Comparison of ENCODE assay signal across 20 cellular contexts in the genomic region with DNA sequence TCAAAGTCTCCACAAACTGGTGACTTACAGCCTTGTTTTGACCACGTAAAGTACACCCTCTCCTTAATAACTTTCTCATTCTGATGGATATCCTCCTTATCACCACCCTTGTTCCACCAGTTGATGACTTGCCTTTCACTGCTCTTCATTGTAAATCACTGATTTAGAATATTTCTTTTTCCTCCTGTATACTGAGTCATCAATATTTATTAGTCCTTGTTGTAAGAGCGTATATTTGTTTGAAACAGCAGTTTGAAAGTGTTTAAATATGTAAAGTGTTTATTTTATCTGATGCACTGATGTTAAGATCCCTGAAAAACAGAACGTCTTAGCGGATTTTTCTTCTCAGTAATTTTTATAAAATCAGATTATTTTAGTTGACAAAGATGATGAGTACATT. TPM values are rescaled to one million over a fixed set of nuclear protein-coding genes. Genes with fewer than 3 reads are reported as not detected.
DNase-seq lines count a peak whose midpoint lies in the region; ATAC-seq and TF ChIP-seq lines count a peak whose summit lies in the region.
"Had no signal": no experiment of that assay in that cellular context is flagged by ENCODE, and none has a peak within 500 bp of the region (broad histone marks: within the 10 kb centered on the region; RNA-seq: fewer than 3 reads in every experiment).

No MANE protein-coding gene starts in this region.

- TF ChIP-seq POLR2A in erythroblast (IDR thresholded peaks at IDR 0.05; ENCODE audit: low read length) = no peak

- TF ChIP-seq CTCF in GM23338 (conservative IDR thresholded peaks at IDR 0.05; ENCODE audit: low read depth in 2 of 2) = no peak
- no peak for TF ChIP-seq CTCF in WTC11 (IDR thresholded peaks at IDR 0.05)
- no peak for TF ChIP-seq CTCF in nephron progenitor cell (IDR thresholded peaks at IDR 0.05)

- no peaks in the 10 kb centered on the region for H3K27me3 Mint-ChIP-seq in GM23338 (ENCODE audit: insufficient read depth, low read depth, poor library complexity)
- no peaks in the 10 kb centered on the region for H3K27me3 Mint-ChIP-seq in WTC11 (ENCODE audit: low read depth)
- no peaks in the 10 kb centered on the region for H3K27me3 Mint-ChIP-seq in nephron progenitor cell (ENCODE audit: low read depth, poor library complexity)
- no peaks in the 10 kb centered on the region for H3K27me3 Mint-ChIP-seq in immature natural killer cell (ENCODE audit: low read depth in 3 of 3)

- H4K20me1 ChIP-seq in GM23338 (replicated peaks; ENCODE audit: insufficient read depth) = no peaks in the 10 kb centered on the region; the same call in 1 of the 2 replicates

- H3K4me2 ChIP-seq in GM23338 = no peak overlapping the region
- H3K4me2 ChIP-seq: KMS-11 had no signal

- ATAC-seq in GM23338 (no peak), WTC11 (no peak)
- ATAC-seq: HCT116 had no signal

- peaks cover 31% of the 10 kb centered on the region for H3K79me2 ChIP-seq in GM23338 (replicated peaks; ENCODE audit: insufficient read depth)

- POLR2A ChIA-PET in WTC11 (lab: Charles Lee) = no interaction called here

- no peak overlapping the region for H2AFZ ChIP-seq in GM23338

- 0 out of 2 replicates have a peak, but pooled peaks cover 4% of the 10 kb centered on the region for H3F3A ChIP-seq in GM23338 (replicated peaks; ENCODE audit: low read depth)

- H3K9me3 Mint-ChIP-seq in GM23338 (no peaks in the 10 kb centered on the region), WTC11 (no peaks in the 10 kb centered on the region), nephron progenitor cell (no peaks in the 10 kb centered on the region), immature natural killer cell (no peaks in the 10 kb centered on the region)
- H3K9me3 Mint-ChIP-seq: CD14-positive monocyte had no signal

- no peak overlapping the region for H3K4me3 ChIP-seq in GM23338
- H3K4me3 ChIP-seq: SJCRH30 had no signal

- H3K36me3 ChIP-seq in GM23338 (ENCODE audit: insufficient read depth) = peaks cover 11% of the 10 kb centered on the region

- H3K4me1 ChIP-seq in GM23338 (ENCODE audit: insufficient read depth) = peaks cover 8% of the 10 kb centered on the region; the same call in 1 of the 2 replicates
- H3K4me1 ChIP-seq: SJCRH30 had no signal

- H3K9me2 ChIP-seq in GM23338 (ENCODE audit: insufficient read depth) = no peaks in the 10 kb centered on the region

- H3K27me3 ChIP-seq in GM23338 (ENCODE audit: insufficient read depth) = no peaks in the 10 kb centered on the region
- H3K27me3 ChIP-seq: SJCRH30 had no signal

- CTCF ChIA-PET in WTC11 (lab: Charles Lee) = no interaction called here

- H3K27ac Mint-ChIP-seq in GM23338 = 0 out of 2 replicates have a peak overlapping the region, but pooled peaks have one; percentile 24
- peak overlapping the region; percentile 73 for H3K27ac Mint-ChIP-seq in WTC11
- H3K27ac Mint-ChIP-seq in nephron progenitor cell = peak overlapping the region; percentile 1
- H3K27ac Mint-ChIP-seq in immature natural killer cell = peak overlapping the region in 2 of 6 donors; percentile 5 to 52
- H3K27ac Mint-ChIP-seq: CD14-positive monocyte had no signal

- H3K36me3 Mint-ChIP-seq in GM23338 (ENCODE audit: low read depth) = peaks cover 23% of the 10 kb centered on the region
- H3K36me3 Mint-ChIP-seq in WTC11 = peaks cover 20% of the 10 kb centered on the region
- peaks cover 25% of the 10 kb centered on the region for H3K36me3 Mint-ChIP-seq in nephron progenitor cell (ENCODE audit: low read depth)
- H3K36me3 Mint-ChIP-seq in immature natural killer cell = peaks cover 13 to 17% (median 15%) of the 10 kb centered on the region in 3 donors

- DNase-seq in GM23338 (ENCODE audit: low spot score) (no peak), WTC11 (ENCODE audit: low spot score) (no peak), erythroblast (lab: John Stamatoyannopoulos, UW) (peak; percentile 7 to 17), nephron progenitor cell (no peak), NCI-H2081 treated with DMSO at 0.1 percent for 48 hours (lab: John Stamatoyannopoulos, UW) (no peak), immature natural killer cell (no peak), amygdala (lab: John Stamatoyannopoulos, UW) (no peak)
- no peak for DNase-seq in stimulated activated CD4-positive, alpha-beta T cell treated with anti-CD3 and anti-CD28 coated beads, Interleukin-4, amount 100 ng/mL, for 24 hours
- DNase-seq: AML-193, Caco-2, GDM1, GOT3, NCI-H1436, NCI-H1930, NCI-H2171, NCI-H526, SJCRH30 had no signal

- peaks cover 13% of the 10 kb centered on the region for H3K4me1 Mint-ChIP-seq in GM23338
- peaks cover 13% of the 10 kb centered on the region for H3K4me1 Mint-ChIP-seq in WTC11
- H3K4me1 Mint-ChIP-seq in nephron progenitor cell = peaks cover 22% of the 10 kb centered on the region
- peaks cover 16 to 39% of the 10 kb centered on the region in 2 donors for H3K4me1 Mint-ChIP-seq in immature natural killer cell

- no peak overlapping the region for H3K27ac ChIP-seq in GM23338 (ENCODE audit: low read depth)
- H3K27ac ChIP-seq: KMS-11, SJCRH30 had no signal

- H3K4me3 Mint-ChIP-seq in GM23338 (peak overlapping the region; percentile 25; the same call in 1 of the 3 replicates), WTC11 (0 out of 2 replicates have a peak overlapping the region, but pooled peaks have one; percentile 2), nephron progenitor cell (peak overlapping the region; percentile 39), immature natural killer cell (no peak overlapping the region)
- H3K4me3 Mint-ChIP-seq: CD14-positive monocyte had no signal

TF ChIP-seq in GM23338, 12 proteins besides CTCF, POLR2A, EP300 and RAD21 (continues in another document):
- TF ChIP-seq EZH2 (IDR thresholded peaks at IDR 0.05; ENCODE audit: low read depth, unreplicated experiment) = no peak
- TF ChIP-seq NANOG (IDR thresholded peaks at IDR 0.05; ENCODE audit: borderline replicate concordance) = no peak

TF ChIP-seq in WTC11, 78 proteins besides CTCF, POLR2A, EP300 and RAD21:
- TF ChIP-seq, protein P1, sequence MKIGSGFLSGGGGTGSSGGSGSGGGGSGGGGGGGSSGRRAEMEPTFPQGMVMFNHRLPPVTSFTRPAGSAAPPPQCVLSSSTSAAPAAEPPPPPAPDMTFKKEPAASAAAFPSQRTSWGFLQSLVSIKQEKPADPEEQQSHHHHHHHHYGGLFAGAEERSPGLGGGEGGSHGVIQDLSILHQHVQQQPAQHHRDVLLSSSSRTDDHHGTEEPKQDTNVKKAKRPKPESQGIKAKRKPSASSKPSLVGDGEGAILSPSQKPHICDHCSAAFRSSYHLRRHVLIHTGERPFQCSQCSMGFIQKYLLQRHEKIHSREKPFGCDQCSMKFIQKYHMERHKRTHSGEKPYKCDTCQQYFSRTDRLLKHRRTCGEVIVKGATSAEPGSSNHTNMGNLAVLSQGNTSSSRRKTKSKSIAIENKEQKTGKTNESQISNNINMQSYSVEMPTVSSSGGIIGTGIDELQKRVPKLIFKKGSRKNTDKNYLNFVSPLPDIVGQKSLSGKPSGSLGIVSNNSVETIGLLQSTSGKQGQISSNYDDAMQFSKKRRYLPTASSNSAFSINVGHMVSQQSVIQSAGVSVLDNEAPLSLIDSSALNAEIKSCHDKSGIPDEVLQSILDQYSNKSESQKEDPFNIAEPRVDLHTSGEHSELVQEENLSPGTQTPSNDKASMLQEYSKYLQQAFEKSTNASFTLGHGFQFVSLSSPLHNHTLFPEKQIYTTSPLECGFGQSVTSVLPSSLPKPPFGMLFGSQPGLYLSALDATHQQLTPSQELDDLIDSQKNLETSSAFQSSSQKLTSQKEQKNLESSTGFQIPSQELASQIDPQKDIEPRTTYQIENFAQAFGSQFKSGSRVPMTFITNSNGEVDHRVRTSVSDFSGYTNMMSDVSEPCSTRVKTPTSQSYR (CRISPR knock-in tag; IDR thresholded peaks at IDR 0.05) = no peak
- TF ChIP-seq, protein P2, sequence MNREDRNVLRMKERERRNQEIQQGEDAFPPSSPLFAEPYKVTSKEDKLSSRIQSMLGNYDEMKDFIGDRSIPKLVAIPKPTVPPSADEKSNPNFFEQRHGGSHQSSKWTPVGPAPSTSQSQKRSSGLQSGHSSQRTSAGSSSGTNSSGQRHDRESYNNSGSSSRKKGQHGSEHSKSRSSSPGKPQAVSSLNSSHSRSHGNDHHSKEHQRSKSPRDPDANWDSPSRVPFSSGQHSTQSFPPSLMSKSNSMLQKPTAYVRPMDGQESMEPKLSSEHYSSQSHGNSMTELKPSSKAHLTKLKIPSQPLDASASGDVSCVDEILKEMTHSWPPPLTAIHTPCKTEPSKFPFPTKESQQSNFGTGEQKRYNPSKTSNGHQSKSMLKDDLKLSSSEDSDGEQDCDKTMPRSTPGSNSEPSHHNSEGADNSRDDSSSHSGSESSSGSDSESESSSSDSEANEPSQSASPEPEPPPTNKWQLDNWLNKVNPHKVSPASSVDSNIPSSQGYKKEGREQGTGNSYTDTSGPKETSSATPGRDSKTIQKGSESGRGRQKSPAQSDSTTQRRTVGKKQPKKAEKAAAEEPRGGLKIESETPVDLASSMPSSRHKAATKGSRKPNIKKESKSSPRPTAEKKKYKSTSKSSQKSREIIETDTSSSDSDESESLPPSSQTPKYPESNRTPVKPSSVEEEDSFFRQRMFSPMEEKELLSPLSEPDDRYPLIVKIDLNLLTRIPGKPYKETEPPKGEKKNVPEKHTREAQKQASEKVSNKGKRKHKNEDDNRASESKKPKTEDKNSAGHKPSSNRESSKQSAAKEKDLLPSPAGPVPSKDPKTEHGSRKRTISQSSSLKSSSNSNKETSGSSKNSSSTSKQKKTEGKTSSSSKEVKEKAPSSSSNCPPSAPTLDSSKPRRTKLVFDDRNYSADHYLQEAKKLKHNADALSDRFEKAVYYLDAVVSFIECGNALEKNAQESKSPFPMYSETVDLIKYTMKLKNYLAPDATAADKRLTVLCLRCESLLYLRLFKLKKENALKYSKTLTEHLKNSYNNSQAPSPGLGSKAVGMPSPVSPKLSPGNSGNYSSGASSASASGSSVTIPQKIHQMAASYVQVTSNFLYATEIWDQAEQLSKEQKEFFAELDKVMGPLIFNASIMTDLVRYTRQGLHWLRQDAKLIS (CRISPR knock-in tag; IDR thresholded peaks at IDR 0.05; ENCODE audit: borderline replicate concordance) = no peak

RNA-seq across cellular contexts. Expression of a gene that starts 34.2 kb away (rescaled TPM):
- total RNA-seq in GM23338 (2014; rRNA removed; shearing (Covaris generic)) = 18.0 and 21.3 TPM in 2 replicates
- polyA plus RNA-seq in GM23338 (2016; fragmentation: Nextera tagmentation; extraction: Ambion mirVana) (6.4 and 7.3 TPM in 2 replicates), immature natural killer cell (1 to 10 TPM; 3.4 to 5.0 (median 4.2) TPM)
- 14.8 to 15.5 TPM (median 15.0 TPM) in 3 replicates for total RNA-seq in WTC11 (2021)

Comparison
In these comparisons a context has a peak if more than half of its experiments do, and no peak if none do; other contexts are left out.
1. DNase-seq: peak in erythroblast (2 of 2); none in GM23338 (single experiment), WTC11 (single experiment), nephron progenitor cell (single experiment), NCI-H2081 treated with DMSO at 0.1 percent for 48 hours (single experiment), immature natural killer cell (0 of 3), stimulated activated CD4-positive, alpha-beta T cell treated with anti-CD3 and anti-CD28 coated beads, Interleukin-4, amount 100 ng/mL, for 24 hours (single experiment) and amygdala (0 of 56).
2. H3K4me3 Mint-ChIP-seq: peak in GM23338 (single experiment), WTC11 (single experiment) and nephron progenitor cell (single experiment); none in immature natural killer cell (0 of 5).